ENCODE assay signal across 35 cellular contexts in genomic region chr1:12657060-12657866, GRCh38. TPM values are rescaled to one million over a fixed set of nuclear protein-coding genes. Genes with fewer than 3 reads are reported as not detected.
"Had no signal": no experiment of that assay in that cellular context is flagged by ENCODE, and none has a peak within 500 bp of the region (broad histone marks: within the 10 kb centered on the region; RNA-seq: fewer than 3 reads in every experiment).

No MANE protein-coding gene starts in this region.

- H3K27me3 Mint-ChIP-seq: activated naive CD8-positive, alpha-beta T cell had no signal

- FAIRE-seq: TTC549 had no signal

- DNase-seq: activated CD4-positive, alpha-beta memory T cell treated with anti-CD3 and anti-CD28 coated beads, Interleukin-2, amount 10 ng/mL, durations not matched to agents 7 days and 5 days; activated CD4-positive, alpha-beta T cell treated with anti-CD3 and anti-CD28 coated beads for 4 hours; activated CD8-positive, alpha-beta memory T cell treated with anti-CD3 and anti-CD28 coated beads for 24 hours; activated CD8-positive, alpha-beta memory T cell treated with anti-CD3 and anti-CD28 coated beads, Interleukin-2, amount 10 ng/mL, durations not matched to agents 7 days and 5 days; activated CD8-positive, alpha-beta memory T cell treated with anti-CD3 and anti-CD28 coated beads, Interleukin-2, amount 50 U/mL, for 48 hours; activated effector memory CD4-positive, alpha-beta T cell treated with Interleukin-2 at 50 U/mL for 16 hours; activated naive CD4-positive, alpha-beta T cell treated with anti-CD3 and anti-CD28 coated beads, Interleukin-2, amount 10 ng/mL, durations not matched to agents 7 days and 5 days; activated naive CD8-positive, alpha-beta T cell treated with anti-CD3 and anti-CD28 coated beads, Interleukin-2, amount 50 U/mL, for 24 hours; activated T-cell treated with anti-CD3 and anti-CD28 coated beads, Interleukin-2, amount 50 U/mL, for 48 hours; anterior cingulate cortex; caudate nucleus; cerebellar nuclear complex; NCI-H1092 treated with DMSO at 0.1 percent for 48 hours; NCI-H1417; NCI-H146; NCI-H187; NCI-H2029 treated with DMSO at 0.1 percent for 48 hours; NCI-H2107; NCI-H2171; NCI-H510A; NCI-H526; NCI-H748 treated with DMSO at 0.1 percent for 48 hours; NK-92 treated with Interleukin-12 subunit alpha and Interleukin-12 subunit beta, amount 100 ng/mL, for 24 hours; Right ventricle myocardium superior; SW 1271; T-helper 1 cell had no signal

- ATAC-seq: activated CD4-positive, CD25-positive, alpha-beta regulatory T cell treated with anti-CD3 and anti-CD28 coated beads, Interleukin-2, amount 50 U/mL, for 24 hours; activated CD8-positive, alpha-beta memory T cell treated with anti-CD3 and anti-CD28 coated beads, Interleukin-2, amount 10 ng/mL, durations not matched to agents 7 days and 5 days; activated naive CD8-positive, alpha-beta T cell treated with anti-CD3 and anti-CD28 coated beads, Interleukin-2, amount 50 U/mL, for 24 hours; WTC11 had no signal

- H3K9me3 Mint-ChIP-seq: activated CD4-positive, alpha-beta memory T cell treated with anti-CD3 and anti-CD28 coated beads, Interleukin-2, amount 10 ng/mL, durations not matched to agents 7 days and 5 days; activated naive CD4-positive, alpha-beta T cell treated with anti-CD3 and anti-CD28 coated beads, Interleukin-2, amount 10 ng/mL, durations not matched to agents 7 days and 5 days; activated naive CD8-positive, alpha-beta T cell treated with anti-CD3 and anti-CD28 coated beads, Interleukin-2, amount 50 U/mL, for 24 hours had no signal

- H3K27ac Mint-ChIP-seq: activated CD4-positive, alpha-beta memory T cell treated with anti-CD3 and anti-CD28 coated beads, Interleukin-2, amount 10 ng/mL, durations not matched to agents 7 days and 5 days; activated CD8-positive, alpha-beta memory T cell treated with anti-CD3 and anti-CD28 coated beads, Interleukin-2, amount 10 ng/mL, durations not matched to agents 7 days and 5 days; activated naive CD4-positive, alpha-beta T cell treated with anti-CD3 and anti-CD28 coated beads, Interleukin-2, amount 10 ng/mL, durations not matched to agents 7 days and 5 days; activated naive CD8-positive, alpha-beta T cell; activated naive CD8-positive, alpha-beta T cell treated with anti-CD3 and anti-CD28 coated beads, Interleukin-2, amount 50 U/mL, for 24 hours; brain; WTC11 had no signal

- H3K4me3 Mint-ChIP-seq: activated CD4-positive, alpha-beta memory T cell treated with anti-CD3 and anti-CD28 coated beads, Interleukin-2, amount 10 ng/mL, durations not matched to agents 7 days and 5 days; activated CD8-positive, alpha-beta memory T cell treated with anti-CD3 and anti-CD28 coated beads, Interleukin-2, amount 10 ng/mL, durations not matched to agents 7 days and 5 days; activated naive CD4-positive, alpha-beta T cell treated with anti-CD3 and anti-CD28 coated beads, Interleukin-2, amount 10 ng/mL, durations not matched to agents 7 days and 5 days; activated naive CD8-positive, alpha-beta T cell; activated naive CD8-positive, alpha-beta T cell treated with anti-CD3 and anti-CD28 coated beads, Interleukin-2, amount 50 U/mL, for 24 hours; brain; WTC11 had no signal

RNA-seq across cellular contexts. Expression of gene AADACL4, which starts 13.4 kb away (rescaled TPM):
- total RNA-seq: activated CD4-positive, alpha-beta memory T cell treated with anti-CD3 and anti-CD28 coated beads, Interleukin-2, amount 10 ng/mL, durations not matched to agents 7 days and 5 days; activated CD8-positive, alpha-beta memory T cell treated with anti-CD3 and anti-CD28 coated beads, Interleukin-2, amount 10 ng/mL, durations not matched to agents 7 days and 5 days; bronchial epithelial cell; M059J; OCI-LY7; Right ventricle myocardium superior; T-helper 2 cell treated with Interferon-gamma antibody and Interleukin-4, amounts not matched to agents 100 ng/mL and 5 ng/mL, for 36 hours had no signal

RNA-seq across cellular contexts. Expression of gene DHRS3, which starts 39.3 kb away (rescaled TPM):
- total RNA-seq: OCI-LY7 had no signal

RNA-seq across cellular contexts. Expression of gene AADACL3, which starts 58.6 kb away (rescaled TPM):
- total RNA-seq: activated CD4-positive, alpha-beta memory T cell treated with anti-CD3 and anti-CD28 coated beads, Interleukin-2, amount 10 ng/mL, durations not matched to agents 7 days and 5 days; activated CD8-positive, alpha-beta memory T cell treated with anti-CD3 and anti-CD28 coated beads, Interleukin-2, amount 10 ng/mL, durations not matched to agents 7 days and 5 days; bronchial epithelial cell; M059J; OCI-LY7; Right ventricle myocardium superior; T-helper 2 cell treated with Interferon-gamma antibody and Interleukin-4, amounts not matched to agents 100 ng/mL and 5 ng/mL, for 36 hours had no signal
